ENCODE assay signal across 18 cellular contexts in genomic region chr7:111192614-111193053, GRCh38.
"Had no signal": no experiment of that assay in that cellular context is flagged by ENCODE, and none has a peak within 500 bp of the region (broad histone marks: within the 10 kb centered on the region; RNA-seq: fewer than 3 reads in every experiment).

No MANE protein-coding gene starts in this region.

- ATAC-seq: esophagus mucosa, gastrocnemius medialis had no signal

- H3K4me3 ChIP-seq: ascending aorta, gastrocnemius medialis, left ventricle myocardium inferior had no signal

- H3K27me3 Mint-ChIP-seq: activated naive CD4-positive, alpha-beta T cell treated with anti-CD3 and anti-CD28 coated beads, Interleukin-2, amount 50 U/mL, for 24 hours had no signal

- H3K4me1 Mint-ChIP-seq: activated naive CD4-positive, alpha-beta T cell treated with anti-CD3 and anti-CD28 coated beads, Interleukin-2, amount 50 U/mL, for 24 hours; nephron progenitor cell had no signal

- DNase-seq: activated CD4-positive, alpha-beta T cell treated with anti-CD3 and anti-CD28 coated beads for 1 hour; activated CD4-positive, alpha-beta T cell treated with anti-CD3 and anti-CD28 coated beads, Interleukin-2, amount 50 U/mL, for 4 hours; activated gamma-delta T cell; effector CD4-positive, alpha-beta T cell; gastrocnemius medialis; head of caudate nucleus; left ventricle myocardium inferior; nephron progenitor cell; occipital lobe; posterior cingulate gyrus; stimulated activated CD4-positive, alpha-beta T cell treated with anti-CD3 and anti-CD28 coated beads, Interleukin-12 subunit alpha, Interleukin-12 subunit beta, amount 100 ng/mL, for 4 hours; stimulated activated CD4-positive, alpha-beta T cell treated with anti-CD3 and anti-CD28 coated beads, Interleukin-1b, Interleukin-23, amount 100 ng/mL, for 48 hours; stimulated activated CD8-positive, alpha-beta memory T cell treated with anti-CD3 and anti-CD28 coated beads, Interleukin-4, amount 100 ng/mL, for 48 hours; stimulated activated naive CD4-positive, alpha-beta T cell; T1000 had no signal

- H3K4me3 Mint-ChIP-seq: activated naive CD4-positive, alpha-beta T cell treated with anti-CD3 and anti-CD28 coated beads, Interleukin-2, amount 50 U/mL, for 24 hours; nephron progenitor cell had no signal

- H3K27ac ChIP-seq: ascending aorta, gastrocnemius medialis, left ventricle myocardium inferior had no signal

- H3K9me3 Mint-ChIP-seq: activated naive CD4-positive, alpha-beta T cell treated with anti-CD3 and anti-CD28 coated beads, Interleukin-2, amount 50 U/mL, for 24 hours; nephron progenitor cell had no signal

- H3K27ac Mint-ChIP-seq: activated naive CD4-positive, alpha-beta T cell treated with anti-CD3 and anti-CD28 coated beads, Interleukin-2, amount 50 U/mL, for 24 hours; nephron progenitor cell had no signal
